In the genomic region with DNA sequence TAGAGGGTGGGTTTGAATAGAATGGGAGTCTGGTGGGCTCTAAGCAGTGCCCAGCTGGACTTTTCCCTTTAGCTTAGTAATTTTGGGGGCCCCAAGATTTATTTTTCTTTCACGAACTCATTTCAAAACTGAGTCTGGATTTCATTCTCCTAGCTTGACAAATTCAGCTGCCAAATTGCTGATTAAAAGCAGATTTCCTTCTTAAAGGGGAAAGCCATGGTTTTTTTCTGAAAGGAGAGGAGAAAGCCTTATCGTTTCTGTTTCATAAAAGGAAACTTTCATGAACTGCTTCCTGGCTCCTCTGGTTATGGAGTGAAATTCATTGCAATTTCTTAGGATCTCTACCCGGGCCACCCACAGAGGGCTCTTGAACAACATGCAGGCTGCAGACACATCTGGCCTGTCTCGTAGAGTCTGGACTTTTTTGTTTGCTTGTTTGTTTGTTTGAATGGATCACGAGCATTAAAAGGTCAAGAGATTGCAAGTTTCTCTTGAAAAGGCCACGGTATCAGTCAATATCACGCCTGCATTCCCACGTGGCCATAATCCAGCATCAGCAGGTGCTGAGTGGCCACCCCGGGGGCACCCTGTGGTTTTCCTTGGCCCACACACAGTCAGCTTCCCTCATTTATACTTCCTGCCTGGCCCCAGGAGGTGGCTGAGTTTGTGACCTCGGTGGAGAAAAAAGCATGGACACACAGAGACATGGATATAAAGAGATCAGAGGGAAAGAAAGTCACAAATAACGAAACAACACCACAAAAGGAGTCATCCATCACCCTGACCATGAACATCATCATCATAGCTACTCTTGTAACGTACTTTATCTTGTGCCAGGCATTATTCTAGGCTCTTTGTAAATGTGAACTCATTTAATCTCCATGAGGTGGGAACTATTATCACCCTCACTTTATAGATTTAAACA, we compare ENCODE assay signal across 12 cellular contexts. TPM values are rescaled to one million over a fixed set of nuclear protein-coding genes. Genes with fewer than 3 reads are reported as not detected.
A peak's percentile ranks its signal among the peaks of the same experiment; 100 is the strongest.
DNase-seq lines count a peak whose midpoint lies in the region; ATAC-seq, FAIRE-seq and TF ChIP-seq lines count a peak whose summit lies in the region.
"Had no signal": no experiment of that assay in that cellular context is flagged by ENCODE, and none has a peak within 500 bp of the region (broad histone marks: within the 10 kb centered on the region; RNA-seq: fewer than 3 reads in every experiment).

No MANE protein-coding gene starts in this region.

- peaks cover 5 to 30% of the 10 kb centered on the region in 2 experiments; a peak in 3 of 5 replicates for H3K27me3 ChIP-seq in K562 (ENCODE audit: control insufficient read depth in 2 of 2, insufficient read depth in 2 of 2, low read length in 2 of 2)
- no peaks in the 10 kb centered on the region for H3K27me3 ChIP-seq in testis
- H3K27me3 ChIP-seq: adrenal gland had no signal

- peaks cover 50% of the 10 kb centered on the region for H3K27me3 Mint-ChIP-seq in activated T-cell treated with anti-CD3 and anti-CD28 coated beads, Interleukin-2, amount 50 U/mL, for 72 hours (ENCODE audit: low read depth)

- no peak overlapping the region for H3K27ac Mint-ChIP-seq in activated T-cell treated with anti-CD3 and anti-CD28 coated beads, Interleukin-2, amount 50 U/mL, for 72 hours

- no peak for DNase-seq in activated T-cell treated with anti-CD3 and anti-CD28 coated beads, Interleukin-2, amount 50 U/mL, for 72 hours
- DNase-seq in activated T-cell treated with anti-CD3 and anti-CD28 coated beads for 4 hours (no peak), NCI-H146 treated with DMSO at 0.1 percent for 48 hours (lab: John Stamatoyannopoulos, UW; ENCODE audit: unreplicated experiment) (peak; percentile 79), K562 (ENCODE audit: extremely low read depth in 1 of 4, low spot score in 3 of 4) (no peak), testis (peak; percentile 35), NAMALWA (ENCODE audit: low spot score) (no peak), HCEC 1CT (no peak)

- H3K36me3 ChIP-seq in K562 (ENCODE audit: control insufficient read depth, insufficient read depth, low read length): no peaks in the 10 kb centered on the region
- no peaks in the 10 kb centered on the region for H3K36me3 ChIP-seq in testis (ENCODE audit: low read depth, missing control alignments)
- H3K36me3 ChIP-seq: adrenal gland had no signal

- H3K27ac ChIP-seq in K562 (ENCODE audit: extremely low read depth, low read depth, low read length) (no peak overlapping the region), testis (no peak overlapping the region)
- H3K27ac ChIP-seq: adrenal gland, epithelial cell of prostate, psoas muscle had no signal

- H3K4me1 ChIP-seq in K562 (replicated peaks in 1 of 2; ENCODE audit: control insufficient read depth in 2 of 2, insufficient read depth in 2 of 2, low read length in 2 of 2) (no peaks in the 10 kb centered on the region; a peak in 1 of 5 replicates), testis (no peaks in the 10 kb centered on the region)
- H3K4me1 ChIP-seq: psoas muscle had no signal

- no peak for TF ChIP-seq CTCF in K562 (IDR thresholded peaks at IDR 0.05 in 2 of 3, conservative IDR thresholded peaks at IDR 0.05 in 1 of 3; ENCODE audit: insufficient read depth in 2 of 3, low read depth in 1 of 3, low read length in 3 of 3)
- TF ChIP-seq CTCF in testis (IDR thresholded peaks at IDR 0.05): no peak

- H3K9ac ChIP-seq in K562 (ENCODE audit: insufficient read depth in 1 of 2, low read depth in 2 of 2, low read length in 2 of 2): 0 out of 4 replicates have a peak overlapping the region, but pooled peaks of 1 of the 2 experiments have one; percentile 8

- peak; percentile 65 for ATAC-seq in activated T-cell treated with anti-CD3 and anti-CD28 coated beads, Interleukin-2, amount 50 U/mL, for 72 hours (replicated peaks in 1 of 2)
- ATAC-seq in K562 (no peak; the same call in 2 of the 3 replicates), GM21825 (IDR thresholded peaks at IDR 0.05; ENCODE audit: unreplicated experiment) (no peak)

- FAIRE-seq in K562 (lab: Jason Lieb, UNC): no peak

- CTCF ChIA-PET in K562 (lab: Yijun Ruan, JAX; ENCODE audit: low intra/inter-chr PET ratio): interaction anchor here (0.6 to 1.8 kb wide), 8 partner anchors 128 to 421 kb away, joined by 3 to 12 read pairs (median 4); a partner anchor contains a TSS

- TF ChIP-seq POLR2A in K562 (conservative IDR thresholded peaks at IDR 0.05) (no peak), testis (IDR thresholded peaks at IDR 0.05) (no peak)

- no peak for TF ChIP-seq EP300 in K562 (IDR thresholded peaks at IDR 0.05; ENCODE audit: low read length)

- H3K4me3 Mint-ChIP-seq in activated T-cell treated with anti-CD3 and anti-CD28 coated beads, Interleukin-2, amount 50 U/mL, for 72 hours: peak overlapping the region; percentile 0 to 43
- H3K4me3 Mint-ChIP-seq: CD4-positive, alpha-beta memory T cell had no signal

- 0 out of 2 replicates have a peak, but pooled peaks cover 6% of the 10 kb centered on the region for H4K20me1 ChIP-seq in K562 (replicated peaks; ENCODE audit: control insufficient read depth, insufficient read depth, low read length)

- H3K79me2 ChIP-seq in K562 (ENCODE audit: control insufficient read depth, insufficient read depth, low read length): no peaks in the 10 kb centered on the region

- intact Hi-C loops in K562 (cut with micrococcal nuclease) (loop anchor here (1.0 to 5.0 kb wide), 4 partner anchors 49 to 384 kb away; a partner anchor contains a TSS), testis (cut with DNase I; ENCODE audit: low total_unique reads) (no loop called here)

- WGBS in K562 (ENCODE audit: insufficient coverage, low coverage, missing lambda C conversion rate): 4% methylated on average over 12 of the region's 12 CpGs
- WGBS in testis, 2 donors: 10 to 17% methylated on average over 12 of the region's 12 CpGs

- H3K4me1 Mint-ChIP-seq in activated T-cell treated with anti-CD3 and anti-CD28 coated beads, Interleukin-2, amount 50 U/mL, for 72 hours (ENCODE audit: low read depth): peaks cover 10% of the 10 kb centered on the region

- H3K36me3 Mint-ChIP-seq in activated T-cell treated with anti-CD3 and anti-CD28 coated beads, Interleukin-2, amount 50 U/mL, for 72 hours (ENCODE audit: insufficient read depth in 2 of 2): no peaks in the 10 kb centered on the region
- H3K36me3 Mint-ChIP-seq: CD4-positive, alpha-beta memory T cell had no signal

- H3K4me3 ChIP-seq in K562 (no peak overlapping the region), testis (no peak overlapping the region)
- H3K4me3 ChIP-seq: adrenal gland, psoas muscle had no signal

- POLR2A ChIA-PET in K562 (lab: Yijun Ruan, JAX): interaction anchor here (0.8 to 2.4 kb wide), 8 partner anchors 9 to 197 kb away, joined by 3 to 10 read pairs (median 6); no protein-coding TSS in a partner anchor

- H3K9me3 Mint-ChIP-seq in activated T-cell treated with anti-CD3 and anti-CD28 coated beads, Interleukin-2, amount 50 U/mL, for 72 hours: no peaks in the 10 kb centered on the region

- in situ Hi-C loops in K562 (cut with MboI): no loop called here

- H3K4me2 ChIP-seq in K562 (ENCODE audit: insufficient read depth, low read length): no peak overlapping the region

- H2AFZ ChIP-seq in K562 (ENCODE audit: low read depth, low read length): no peak overlapping the region

- TF ChIP-seq RAD21 in K562 (CRISPR knock-in tag; conservative IDR thresholded peaks at IDR 0.05 in 1 of 2, IDR thresholded peaks at IDR 0.05 in 1 of 2): no peak

- no TSS peak for BruUV-seq in K562 (replicated peaks; lab: Mats Ljungman, UMichigan)

- H3K9me1 ChIP-seq in K562 (ENCODE audit: control insufficient read depth, insufficient read depth, low read length): no peaks in the 10 kb centered on the region

- no peaks in the 10 kb centered on the region for H3K9me3 ChIP-seq in K562 (replicated peaks; ENCODE audit: control insufficient read depth, insufficient read depth, low read depth, low read length)
- no peaks in the 10 kb centered on the region for H3K9me3 ChIP-seq in testis
- H3K9me3 ChIP-seq: adrenal gland, psoas muscle had no signal

RNA-seq across cellular contexts. Expression of a gene that starts 10.5 kb away (rescaled TPM):
- not detected for total RNA-seq in activated T-cell treated with anti-CD3 and anti-CD28 coated beads, Interleukin-2, amount 50 U/mL, for 72 hours
- total RNA-seq in K562 (2011; cell fraction: chromatin; rRNA removed; ENCODE audit: low replicate concordance): not detected in 2 replicates
- not detected in 2 replicates for total RNA-seq in K562 (2011; cell fraction: nucleolus; rRNA removed)
- total RNA-seq in K562 (2011; cell fraction: nucleoplasm; rRNA removed): not detected in 2 replicates
- total RNA-seq in K562 (2014; rRNA removed): not detected in 2 replicates
- total RNA-seq in K562 (2014; rRNA removed; fragmentation: Illumina TruSeq; extraction: Trizol): not detected in 2 replicates
- not detected in 2 replicates for total RNA-seq in K562 (2015; rRNA removed; fragmentation: Illumina TruSeq; extraction: Trizol)
- not detected in 2 replicates for total RNA-seq in K562 (2021)
- not detected in 2 replicates for polyA plus RNA-seq in K562 (2011; rRNA removed)
- polyA plus RNA-seq in K562 (2011; cell fraction: cytosol; rRNA removed): not detected in 2 replicates
- polyA plus RNA-seq in K562 (2011; cell fraction: nucleus; rRNA removed): not detected in 2 replicates
- polyA plus RNA-seq in K562 (2012): 0.10 TPM in 1 of 2 replicates, not detected in the other
- polyA plus RNA-seq in K562 (2014; fragmentation: Illumina TruSeq; extraction: Trizol): not detected in 2 replicates
- polyA plus RNA-seq in K562 (2014; fragmentation: Nextera tagmentation; extraction: Ambion mirVana): not detected
- polyA plus RNA-seq in K562 (2014; rRNA removed): not detected in 2 replicates
- polyA minus RNA-seq in K562 (2011; rRNA and poly(A)+ RNA removed): not detected in 2 replicates
- not detected in 2 replicates for polyA minus RNA-seq in K562 (2011; cell fraction: cytosol; rRNA and poly(A)+ RNA removed)
- not detected in 2 replicates for polyA minus RNA-seq in K562 (2011; cell fraction: nucleus; rRNA and poly(A)+ RNA removed)
- total RNA-seq in testis: under 1 TPM; 0.31 to 0.55 TPM
- 2.9 TPM for polyA plus RNA-seq in testis (ENCODE audit: insufficient read depth, low read depth, low replicate concordance)
- total RNA-seq: CD4-positive, alpha-beta memory T cell; psoas muscle had no signal
- polyA plus RNA-seq: CD4-positive, alpha-beta memory T cell; psoas muscle had no signal

RNA-seq across cellular contexts. Expression of a gene that starts 31.2 kb away (rescaled TPM):
- not detected for total RNA-seq in activated T-cell treated with anti-CD3 and anti-CD28 coated beads, Interleukin-2, amount 50 U/mL, for 72 hours
- total RNA-seq in K562 (2011; cell fraction: chromatin; rRNA removed; ENCODE audit: low replicate concordance): not detected in 2 replicates
- not detected in 2 replicates for total RNA-seq in K562 (2011; cell fraction: nucleolus; rRNA removed)
- total RNA-seq in K562 (2011; cell fraction: nucleoplasm; rRNA removed): not detected in 2 replicates
- total RNA-seq in K562 (2014; rRNA removed) (not detected in 2 replicates), K562 (2014; rRNA removed; fragmentation: Illumina TruSeq; extraction: Trizol) (not detected in 2 replicates), K562 (2015; rRNA removed; fragmentation: Illumina TruSeq; extraction: Trizol) (not detected in 2 replicates), K562 (2021) (not detected in 2 replicates), testis (10 to 100 TPM in 1 of 2 donors, 1 to 10 TPM in 1; 5.6 to 13.9 TPM)
- polyA plus RNA-seq in K562 (2011; rRNA removed) (not detected in 2 replicates), K562 (2014; fragmentation: Illumina TruSeq; extraction: Trizol) (not detected in 2 replicates), K562 (2014; fragmentation: Nextera tagmentation; extraction: Ambion mirVana) (not detected), K562 (2014; rRNA removed) (not detected in 2 replicates), testis (ENCODE audit: insufficient read depth, low read depth, low replicate concordance) (25.4 TPM)
- polyA plus RNA-seq in K562 (2011; cell fraction: cytosol; rRNA removed): not detected in 2 replicates
- polyA plus RNA-seq in K562 (2011; cell fraction: nucleus; rRNA removed): not detected in 2 replicates
- polyA plus RNA-seq in K562 (2012): not detected in 2 replicates
- polyA minus RNA-seq in K562 (2011; rRNA and poly(A)+ RNA removed): not detected in 2 replicates
- polyA minus RNA-seq in K562 (2011; cell fraction: cytosol; rRNA and poly(A)+ RNA removed): not detected in 2 replicates
- polyA minus RNA-seq in K562 (2011; cell fraction: nucleus; rRNA and poly(A)+ RNA removed): not detected in 2 replicates
- total RNA-seq: adrenal gland; CD4-positive, alpha-beta memory T cell; psoas muscle had no signal
- polyA plus RNA-seq: adrenal gland; CD4-positive, alpha-beta memory T cell had no signal

RNA-seq across cellular contexts. Expression of a gene that starts 47.7 kb away (rescaled TPM):
- not detected for total RNA-seq in activated T-cell treated with anti-CD3 and anti-CD28 coated beads, Interleukin-2, amount 50 U/mL, for 72 hours
- total RNA-seq in K562 (2011; cell fraction: chromatin; rRNA removed; ENCODE audit: low replicate concordance): not detected in 2 replicates
- total RNA-seq in K562 (2011; cell fraction: nucleolus; rRNA removed): not detected in 2 replicates
- not detected in 2 replicates for total RNA-seq in K562 (2011; cell fraction: nucleoplasm; rRNA removed)
- not detected in 2 replicates for total RNA-seq in K562 (2014; rRNA removed)
- not detected in 2 replicates for total RNA-seq in K562 (2014; rRNA removed; fragmentation: Illumina TruSeq; extraction: Trizol)
- total RNA-seq in K562 (2015; rRNA removed; fragmentation: Illumina TruSeq; extraction: Trizol): not detected in 2 replicates
- total RNA-seq in K562 (2021): not detected in 2 replicates
- polyA plus RNA-seq in K562 (2011; rRNA removed): not detected in 2 replicates
- not detected in 2 replicates for polyA plus RNA-seq in K562 (2011; cell fraction: cytosol; rRNA removed)
- polyA plus RNA-seq in K562 (2011; cell fraction: nucleus; rRNA removed): 0.11 TPM in 1 of 2 replicates, not detected in the other
- polyA plus RNA-seq in K562 (2012): not detected in 2 replicates
- not detected in 2 replicates for polyA plus RNA-seq in K562 (2014; fragmentation: Illumina TruSeq; extraction: Trizol)
- polyA plus RNA-seq in K562 (2014; fragmentation: Nextera tagmentation; extraction: Ambion mirVana): not detected
- polyA plus RNA-seq in K562 (2014; rRNA removed): not detected in 2 replicates
- not detected in 2 replicates for polyA minus RNA-seq in K562 (2011; rRNA and poly(A)+ RNA removed)
- not detected in 2 replicates for polyA minus RNA-seq in K562 (2011; cell fraction: cytosol; rRNA and poly(A)+ RNA removed)
- polyA minus RNA-seq in K562 (2011; cell fraction: nucleus; rRNA and poly(A)+ RNA removed): not detected in 2 replicates
- under 1 TPM; 0.37 to 0.71 TPM for total RNA-seq in testis
- 0.63 TPM for polyA plus RNA-seq in testis (ENCODE audit: insufficient read depth, low read depth, low replicate concordance)
- total RNA-seq: adrenal gland; CD4-positive, alpha-beta memory T cell; psoas muscle had no signal
- polyA plus RNA-seq: adrenal gland; CD4-positive, alpha-beta memory T cell had no signal

RNA-seq across cellular contexts. Expression of a gene that starts 48.4 kb away (rescaled TPM):
- under 1 TPM in 1 of 2 donors, not detected in 1; 0.63 TPM for total RNA-seq in activated T-cell treated with anti-CD3 and anti-CD28 coated beads, Interleukin-2, amount 50 U/mL, for 72 hours
- 1.3 and 4.1 TPM in 2 replicates for total RNA-seq in K562 (2011; cell fraction: chromatin; rRNA removed; ENCODE audit: low replicate concordance)
- 1.3 and 1.8 TPM in 2 replicates for total RNA-seq in K562 (2011; cell fraction: nucleolus; rRNA removed)
- total RNA-seq in K562 (2011; cell fraction: nucleoplasm; rRNA removed): 0.88 and 2.5 TPM in 2 replicates
- total RNA-seq in K562 (2014; rRNA removed) (not detected in 2 replicates), K562 (2014; rRNA removed; fragmentation: Illumina TruSeq; extraction: Trizol) (0.47 TPM in 1 of 2 replicates, not detected in the other), K562 (2015; rRNA removed; fragmentation: Illumina TruSeq; extraction: Trizol) (0.18 and 0.38 TPM in 2 replicates), K562 (2021) (0.24 and 0.74 TPM in 2 replicates), testis (10 to 100 TPM; 19.3 to 38.3 TPM)
- polyA plus RNA-seq in K562 (2011; rRNA removed) (0.31 and 0.39 TPM in 2 replicates), K562 (2014; fragmentation: Illumina TruSeq; extraction: Trizol) (0.25 and 0.69 TPM in 2 replicates), K562 (2014; fragmentation: Nextera tagmentation; extraction: Ambion mirVana) (under 1 TPM; 0.11 to 0.22 TPM), K562 (2014; rRNA removed) (0.11 and 0.46 TPM in 2 replicates), testis (ENCODE audit: insufficient read depth, low read depth, low replicate concordance) (30.7 TPM)
- polyA plus RNA-seq in K562 (2011; cell fraction: cytosol; rRNA removed): 0.52 TPM in 1 of 2 replicates, not detected in the other
- 0.94 and 2.9 TPM in 2 replicates for polyA plus RNA-seq in K562 (2011; cell fraction: nucleus; rRNA removed)
- polyA plus RNA-seq in K562 (2012): 0.40 and 0.76 TPM in 2 replicates
- 0.42 TPM in 1 of 2 replicates, not detected in the other for polyA minus RNA-seq in K562 (2011; rRNA and poly(A)+ RNA removed)
- polyA minus RNA-seq in K562 (2011; cell fraction: cytosol; rRNA and poly(A)+ RNA removed): not detected in 2 replicates
- 0.40 and 0.44 TPM in 2 replicates for polyA minus RNA-seq in K562 (2011; cell fraction: nucleus; rRNA and poly(A)+ RNA removed)
- total RNA-seq: CD4-positive, alpha-beta memory T cell; psoas muscle had no signal
- polyA plus RNA-seq: CD4-positive, alpha-beta memory T cell; psoas muscle had no signal

Comparison
In these comparisons a context has a peak if more than half of its experiments do, and no peak if none do; other contexts are left out.
1. ATAC-seq: peak in activated T-cell treated with anti-CD3 and anti-CD28 coated beads, Interleukin-2, amount 50 U/mL, for 72 hours (2 of 2); none in K562 (single experiment) and GM21825 (single experiment).
2. DNase-seq: peak in NCI-H146 treated with DMSO at 0.1 percent for 48 hours (single experiment) and testis (single experiment); none in activated T-cell treated with anti-CD3 and anti-CD28 coated beads, Interleukin-2, amount 50 U/mL, for 72 hours (0 of 2), activated T-cell treated with anti-CD3 and anti-CD28 coated beads for 4 hours (single experiment), K562 (0 of 4), NAMALWA (single experiment) and HCEC 1CT (single experiment).
3. RNA of a gene that starts 31.2 kb away (total RNA-seq): 5.6 to 13.9 TPM in testis; not detected in activated T-cell treated with anti-CD3 and anti-CD28 coated beads, Interleukin-2, amount 50 U/mL, for 72 hours and not detected in K562; every median in the first group is over 4 times any median in the second.